In genomic region chr2:222257645-222258044, GRCh38 we compare ENCODE assay signal across 29 cellular contexts. TPM values are rescaled to one million over a fixed set of nuclear protein-coding genes. Genes with fewer than 3 reads are reported as not detected.
"Had no signal": no experiment of that assay in that cellular context is flagged by ENCODE, and none has a peak within 500 bp of the region (broad histone marks: within the 10 kb centered on the region; RNA-seq: fewer than 3 reads in every experiment).

No MANE protein-coding gene starts in this region.

- H3K4me1 Mint-ChIP-seq: activated CD4-positive, alpha-beta T cell treated with anti-CD3 and anti-CD28 coated beads for 36 hours; activated naive CD4-positive, alpha-beta T cell treated with anti-CD3 and anti-CD28 coated beads, Interleukin-2, amount 50 U/mL, for 24 hours; activated naive CD8-positive, alpha-beta T cell treated with anti-CD3 and anti-CD28 coated beads, Interleukin-2, amount 50 U/mL, for 24 hours had no signal

- H3K9me3 ChIP-seq: ascending aorta, body of pancreas, SK-N-SH had no signal

- ATAC-seq: activated CD4-positive, alpha-beta T cell treated with anti-CD3 and anti-CD28 coated beads for 36 hours; activated CD8-positive, alpha-beta T cell treated with anti-CD3 and anti-CD28 coated beads, Interleukin-2, amount 10 ng/mL, durations not matched to agents 7 days and 5 days; activated naive CD8-positive, alpha-beta T cell treated with anti-CD3 and anti-CD28 coated beads, Interleukin-2, amount 50 U/mL, for 24 hours; body of pancreas; Panc1; Right ventricle myocardium inferior had no signal

- H3K27me3 ChIP-seq: ascending aorta, body of pancreas had no signal

- H3K9me3 Mint-ChIP-seq: activated naive CD4-positive, alpha-beta T cell treated with anti-CD3 and anti-CD28 coated beads, Interleukin-2, amount 50 U/mL, for 24 hours; activated naive CD8-positive, alpha-beta T cell treated with anti-CD3 and anti-CD28 coated beads, Interleukin-2, amount 50 U/mL, for 24 hours had no signal

- FAIRE-seq: bronchial epithelial cell had no signal

- DNase-seq: activated CD4-positive, alpha-beta T cell treated with anti-CD3 and anti-CD28 coated beads for 36 hours; activated CD8-positive, alpha-beta memory T cell treated with anti-CD3 and anti-CD28 coated beads, Interleukin-2, amount 50 U/mL, for 48 hours; activated CD8-positive, alpha-beta T cell treated with anti-CD3 and anti-CD28 coated beads, Interleukin-2, amount 10 ng/mL, durations not matched to agents 7 days and 5 days; activated naive CD8-positive, alpha-beta T cell treated with anti-CD3 and anti-CD28 coated beads, Interleukin-2, amount 50 U/mL, for 24 hours; activated T-cell treated with anti-CD3 and anti-CD28 coated beads, Interleukin-2, amount 50 U/mL, for 1 hour; amniotic stem cell; body of pancreas; central memory CD4-positive, alpha-beta T cell; Kasumi-1; KBM-7; NCI-H1092; NCI-H1417; NCI-H1930; NCI-H2171; NCI-H2227 treated with DMSO at 0.1 percent for 48 hours; NCI-H446 treated with DMSO at 0.1 percent for 48 hours; NCI-H524 treated with DMSO at 0.1 percent for 48 hours; NCI-H748 treated with DMSO at 0.1 percent for 48 hours; OCI-M1; RPMI8226; SK-N-SH; T-helper 1 cell had no signal

- H3K36me3 Mint-ChIP-seq: activated naive CD4-positive, alpha-beta T cell treated with anti-CD3 and anti-CD28 coated beads, Interleukin-2, amount 50 U/mL, for 24 hours had no signal

- H3K4me2 ChIP-seq: SK-N-SH had no signal

- H3K36me3 ChIP-seq: ascending aorta had no signal

- H3K4me1 ChIP-seq: ascending aorta, body of pancreas had no signal

- H3K4me3 Mint-ChIP-seq: activated CD4-positive, alpha-beta T cell treated with anti-CD3 and anti-CD28 coated beads for 36 hours; activated CD8-positive, alpha-beta T cell treated with anti-CD3 and anti-CD28 coated beads, Interleukin-2, amount 10 ng/mL, durations not matched to agents 7 days and 5 days; activated naive CD4-positive, alpha-beta T cell treated with anti-CD3 and anti-CD28 coated beads, Interleukin-2, amount 50 U/mL, for 24 hours; activated naive CD8-positive, alpha-beta T cell treated with anti-CD3 and anti-CD28 coated beads, Interleukin-2, amount 50 U/mL, for 24 hours had no signal

- H3K27ac ChIP-seq: ascending aorta, body of pancreas, VCaP had no signal

- H3K27ac Mint-ChIP-seq: activated CD4-positive, alpha-beta T cell treated with anti-CD3 and anti-CD28 coated beads for 36 hours; activated CD8-positive, alpha-beta T cell treated with anti-CD3 and anti-CD28 coated beads, Interleukin-2, amount 10 ng/mL, durations not matched to agents 7 days and 5 days; activated naive CD4-positive, alpha-beta T cell treated with anti-CD3 and anti-CD28 coated beads, Interleukin-2, amount 50 U/mL, for 24 hours; activated naive CD8-positive, alpha-beta T cell treated with anti-CD3 and anti-CD28 coated beads, Interleukin-2, amount 50 U/mL, for 24 hours had no signal

- H3K4me3 ChIP-seq: ascending aorta, body of pancreas had no signal

- H3K9ac ChIP-seq: SK-N-SH had no signal

RNA-seq across cellular contexts. Expression of gene PAX3, which starts 41.2 kb away (rescaled TPM):
- total RNA-seq: activated CD4-positive, alpha-beta T cell treated with anti-CD3 and anti-CD28 coated beads for 36 hours; activated CD8-positive, alpha-beta T cell treated with anti-CD3 and anti-CD28 coated beads, Interleukin-2, amount 10 ng/mL, durations not matched to agents 7 days and 5 days; ascending aorta; body of pancreas; bronchial epithelial cell; Right ventricle myocardium inferior; T-helper 2 cell treated with Interferon-gamma antibody and Interleukin-4, amounts not matched to agents 100 ng/mL and 5 ng/mL, for 36 hours had no signal
- polyA plus RNA-seq: SK-N-SH had no signal
